In genomic region chr3:9727041-9727595, GRCh38 we compare ENCODE assay signal across 9 cellular contexts. TPM values are rescaled to one million over a fixed set of nuclear protein-coding genes. Genes with fewer than 3 reads are reported as not detected.
DNase-seq lines count a peak whose midpoint lies in the region; ATAC-seq and TF ChIP-seq lines count a peak whose summit lies in the region.
"Had no signal": no experiment of that assay in that cellular context is flagged by ENCODE, and none has a peak within 500 bp of the region (broad histone marks: within the 10 kb centered on the region; RNA-seq: fewer than 3 reads in every experiment).

No MANE protein-coding gene starts in this region.

- H3K27ac ChIP-seq in OCI-LY7 (ENCODE audit: low read depth, low read length, poor library complexity, severe bottlenecking) (no peak overlapping the region), ovary (no peak overlapping the region)

- POLR2A ChIA-PET in OCI-LY7 (lab: Charles Lee) = interaction anchor here (0.5 to 1.5 kb wide), 5 partner anchors 33 to 314 kb away, joined by 3 read pairs; no protein-coding TSS in a partner anchor

- peaks cover 27% of the 10 kb centered on the region for H3K4me1 Mint-ChIP-seq in activated naive CD8-positive, alpha-beta T cell (ENCODE audit: low read depth)
- H3K4me1 Mint-ChIP-seq in nephron = peaks cover 7% of the 10 kb centered on the region

- no peaks in the 10 kb centered on the region for H3K27me3 ChIP-seq in ovary

- peak; percentile 28 for DNase-seq in activated CD4-positive, CD25-positive, alpha-beta regulatory T cell treated with anti-CD3 and anti-CD28 coated beads, Interleukin-2, amount 50 U/mL, for 16 hours (ENCODE audit: low read depth, low spot score)
- DNase-seq in activated CD4-positive, CD25-positive, alpha-beta regulatory T cell treated with anti-CD3 and anti-CD28 coated beads, Interleukin-2, amount 50 U/mL, for 72 hours = no peak
- DNase-seq in OCI-LY7 (ENCODE audit: low spot score) (peak; percentile 84), T1000 (lab: John Stamatoyannopoulos, UW) (no peak), ovary (no peak)

- H3K4me3 ChIP-seq in OCI-LY7 (ENCODE audit: low read depth, low read length, poor library complexity, severe bottlenecking) = no peak overlapping the region
- H3K4me3 ChIP-seq in ovary = no peak overlapping the region

- H3K4me1 ChIP-seq in OCI-LY7 (ENCODE audit: insufficient read depth, low read length, poor library complexity, severe bottlenecking) = peaks cover 16% of the 10 kb centered on the region
- H3K4me1 ChIP-seq in ovary (ENCODE audit: insufficient read depth) = no peaks in the 10 kb centered on the region

- no peak for ATAC-seq in esophagus mucosa

- peak overlapping the region; percentile 28; the same call in 1 of the 2 replicates for H3K4me2 ChIP-seq in OCI-LY7 (ENCODE audit: low read length)

- no peaks in the 10 kb centered on the region for H3K9me3 Mint-ChIP-seq in activated naive CD8-positive, alpha-beta T cell (ENCODE audit: low read depth)
- no peaks in the 10 kb centered on the region for H3K9me3 Mint-ChIP-seq in nephron

- no peaks in the 10 kb centered on the region for H3K9me2 ChIP-seq in OCI-LY7 (ENCODE audit: insufficient read depth, low read length)

- intact Hi-C loops in OCI-LY7 (cut with micrococcal nuclease; ENCODE audit: unreplicated experiment) (loop anchor here (1.0 kb wide), 2 partner anchors 224 to 373 kb away; no protein-coding TSS in a partner anchor), ovary (cut with DNase I) (no loop called here)

- H3K36me3 Mint-ChIP-seq in activated naive CD8-positive, alpha-beta T cell = no peaks in the 10 kb centered on the region
- H3K36me3 Mint-ChIP-seq in nephron (ENCODE audit: low read depth) = no peaks in the 10 kb centered on the region

- peak overlapping the region; percentile 83 for H3K27ac Mint-ChIP-seq in activated naive CD8-positive, alpha-beta T cell
- H3K27ac Mint-ChIP-seq in nephron = no peak overlapping the region

- BruUV-seq in OCI-LY7 (replicated peaks; lab: Mats Ljungman, UMichigan) = no TSS peak

- peaks cover 5% of the 10 kb centered on the region for H3K79me2 ChIP-seq in OCI-LY7 (ENCODE audit: insufficient read depth, low read depth, low read length)

- TF ChIP-seq CTCF in OCI-LY7 (conservative IDR thresholded peaks at IDR 0.05; ENCODE audit: low read length) = peak; percentile 90
- TF ChIP-seq CTCF in nephron (IDR thresholded peaks at IDR 0.05; ENCODE audit: unreplicated experiment in 3 of 3) = no peak
- TF ChIP-seq CTCF in ovary (IDR thresholded peaks at IDR 0.05) = no peak

- peak overlapping the region; percentile 71 for H2AFZ ChIP-seq in OCI-LY7 (ENCODE audit: low read length)

- H4K20me1 ChIP-seq in OCI-LY7 (ENCODE audit: insufficient read depth, low read length) = no peaks in the 10 kb centered on the region

- H3K4me3 Mint-ChIP-seq in activated naive CD8-positive, alpha-beta T cell = peak overlapping the region; percentile 77
- H3K4me3 Mint-ChIP-seq in nephron = peak overlapping the region in 2 of 3 experiments; percentile 36 to 38

- TF ChIP-seq EP300 in ovary (IDR thresholded peaks at IDR 0.05) = no peak

- CTCF ChIA-PET in OCI-LY7 (lab: Charles Lee; ENCODE audit: unreplicated experiment) = interaction anchor here (0.5 to 0.9 kb wide), 7 partner anchors 9 to 624 kb away, joined by 3 to 6 read pairs (median 4); no protein-coding TSS in a partner anchor

- H3K36me3 ChIP-seq in OCI-LY7 (ENCODE audit: insufficient read depth, low read length) (no peaks in the 10 kb centered on the region), ovary (no peaks in the 10 kb centered on the region)

- no peak for TF ChIP-seq POLR2A in ovary (IDR thresholded peaks at IDR 0.05)

- 16 to 18% (median 18%) methylated on average over 11 of the region's 11 CpGs for WGBS in ovary, 3 donors

- H3K27me3 Mint-ChIP-seq in activated naive CD8-positive, alpha-beta T cell = no peaks in the 10 kb centered on the region
- no peaks in the 10 kb centered on the region for H3K27me3 Mint-ChIP-seq in nephron (ENCODE audit: low read depth)

- H3K9me3 ChIP-seq in OCI-LY7 (ENCODE audit: low read length) (no peaks in the 10 kb centered on the region), ovary (no peaks in the 10 kb centered on the region)

RNA-seq across cellular contexts. Expression of gene BRPF1, which starts 4.4 kb away (rescaled TPM):
- total RNA-seq in OCI-LY7 (2014; rRNA removed; shearing (Covaris generic)) = 29.2 and 31.9 TPM in 2 replicates
- total RNA-seq in OCI-LY7 (2022) (31.5 and 35.5 TPM in 2 replicates), esophagus mucosa (11.9 TPM), ovary (10 to 100 TPM; 11.7 to 26.4 (median 23.1) TPM)
- polyA plus RNA-seq in ovary = 10 to 100 TPM in 1 of 2 donors, 1 to 10 TPM in 1; 7.2 to 12.1 TPM

RNA-seq across cellular contexts. Expression of gene OGG1, which starts 22.6 kb away (rescaled TPM):
- total RNA-seq in OCI-LY7 (2014; rRNA removed; shearing (Covaris generic)) = 98.9 and 121 TPM in 2 replicates
- total RNA-seq in OCI-LY7 (2022) (119 and 120 TPM in 2 replicates), esophagus mucosa (9.6 TPM), ovary (10 to 100 TPM; 16.8 to 54.3 (median 31.5) TPM)
- 10 to 100 TPM; 28.1 to 28.9 TPM for polyA plus RNA-seq in ovary

RNA-seq across cellular contexts. Expression of gene CPNE9, which starts 23.5 kb away (rescaled TPM):
- total RNA-seq in OCI-LY7 (2014; rRNA removed; shearing (Covaris generic)) = 0.08 TPM in 1 of 2 replicates, not detected in the other
- total RNA-seq in OCI-LY7 (2022) (0.22 TPM in 1 of 2 replicates, not detected in the other), esophagus mucosa (not detected), ovary (not detected)
- under 1 TPM in 1 of 2 donors, not detected in 1; 0.07 TPM for polyA plus RNA-seq in ovary
- total RNA-seq: endothelial cell of umbilical vein had no signal
- polyA plus RNA-seq: endothelial cell of umbilical vein had no signal

RNA-seq across cellular contexts. Expression of gene CAMK1, which starts 42.6 kb away (rescaled TPM):
- total RNA-seq in OCI-LY7 (2014; rRNA removed; shearing (Covaris generic)) = not detected in 2 replicates
- total RNA-seq in OCI-LY7 (2022) = not detected in 2 replicates
- total RNA-seq in esophagus mucosa = 2.6 TPM
- 10 to 100 TPM; 38.4 to 67.3 (median 48.4) TPM for total RNA-seq in ovary
- 10 to 100 TPM; 34.8 to 38.7 TPM for polyA plus RNA-seq in ovary

Comparison
In these comparisons a context has a peak if more than half of its experiments do, and no peak if none do; other contexts are left out.
1. DNase-seq: peak in activated CD4-positive, CD25-positive, alpha-beta regulatory T cell treated with anti-CD3 and anti-CD28 coated beads, Interleukin-2, amount 50 U/mL, for 16 hours (single experiment) and OCI-LY7 (single experiment); none in activated CD4-positive, CD25-positive, alpha-beta regulatory T cell treated with anti-CD3 and anti-CD28 coated beads, Interleukin-2, amount 50 U/mL, for 72 hours (single experiment), T1000 (single experiment) and ovary (0 of 5).